ENCODE assay signal across 8 cellular contexts in genomic region chr19:11418518-11419506, GRCh38. TPM values are rescaled to one million over a fixed set of nuclear protein-coding genes. Genes with fewer than 3 reads are reported as not detected.
DNase-seq lines count a peak whose midpoint lies in the region; ATAC-seq and TF ChIP-seq lines count a peak whose summit lies in the region.

TSS of gene RGL3 (minus strand) at chr19:11419314. CDS start at chr19:11419278, 36 bp downstream.

- H2AFZ ChIP-seq in neural cell (ENCODE audit: low read depth, low read length): no peak within 1 kb of the TSS

- H3K36me3 ChIP-seq in esophagus muscularis mucosa: no peaks in the 10 kb centered on the region
- no peaks in the 10 kb centered on the region for H3K36me3 ChIP-seq in neural cell (ENCODE audit: insufficient read depth, low read length)

- H3K4me3 ChIP-seq in esophagus muscularis mucosa (peak within 1 kb of the TSS; percentile 42 to 59 (median 49)), neural cell (ENCODE audit: low read length) (peak within 1 kb of the TSS; percentile 56)

- no peaks in the 10 kb centered on the region for H3K79me2 ChIP-seq in neural cell (replicated peaks; ENCODE audit: insufficient read depth, low read length)

- no peak within 1 kb of the TSS for H3K4me2 ChIP-seq in neural cell (ENCODE audit: low read length)

- no peak for ATAC-seq in activated naive CD4-positive, alpha-beta T cell treated with anti-CD3 and anti-CD28 coated beads, Interleukin-2, amount 50 U/mL, for 72 hours

- peak within 1 kb of the TSS in 2 of 4 donors; percentile 27 to 31 for H3K27ac ChIP-seq in esophagus muscularis mucosa (replicated peaks in 1 of 4)
- H3K27ac ChIP-seq in neural cell (ENCODE audit: low read length): no peak within 1 kb of the TSS

- H3K36me3 Mint-ChIP-seq in activated naive CD4-positive, alpha-beta T cell treated with anti-CD3 and anti-CD28 coated beads, Interleukin-2, amount 50 U/mL, for 72 hours: peaks cover 4 to 6% of the 10 kb centered on the region in 2 donors

- TF ChIP-seq CTCF in esophagus muscularis mucosa (IDR thresholded peaks at IDR 0.05) (no peak), neural cell (IDR thresholded peaks at IDR 0.05; ENCODE audit: poor library complexity, severe bottlenecking) (no peak)

- peak within 1 kb of the TSS; percentile 10 for H3K9ac ChIP-seq in neural cell (ENCODE audit: low read length)

- H3K9me3 Mint-ChIP-seq in activated naive CD4-positive, alpha-beta T cell treated with anti-CD3 and anti-CD28 coated beads, Interleukin-2, amount 50 U/mL, for 72 hours: no peaks in the 10 kb centered on the region

- H3F3A ChIP-seq in neural cell (ENCODE audit: insufficient read depth, low read length, poor library complexity, severe bottlenecking): no peaks in the 10 kb centered on the region

- H3K27me3 ChIP-seq in esophagus muscularis mucosa (peaks cover 0 to 84% (median 51%) of the 10 kb centered on the region in 4 donors), neural cell (ENCODE audit: insufficient read depth, low read depth, low read length) (peaks cover 75% of the 10 kb centered on the region)

- H3K9me3 ChIP-seq in esophagus muscularis mucosa (no peaks in the 10 kb centered on the region), neural cell (ENCODE audit: low read length) (peaks cover 11% of the 10 kb centered on the region)

- H3K27ac Mint-ChIP-seq in activated naive CD4-positive, alpha-beta T cell treated with anti-CD3 and anti-CD28 coated beads, Interleukin-2, amount 50 U/mL, for 72 hours: no peak within 1 kb of the TSS

- no peaks in the 10 kb centered on the region for H3K9me2 ChIP-seq in neural cell (ENCODE audit: insufficient read depth, low read length)

- H3K4me1 ChIP-seq in esophagus muscularis mucosa: peaks cover 38 to 56% (median 49%) of the 10 kb centered on the region in 4 donors

- intact Hi-C loops in esophagus muscularis mucosa (cut with DNase I): no loop called here

- 5% methylated on average over 16 of the region's 73 CpGs for WGBS in esophagus muscularis mucosa

- no peak for TF ChIP-seq RAD21 in neural cell (conservative IDR thresholded peaks at IDR 0.05)

- no peak for TF ChIP-seq POLR2A in esophagus muscularis mucosa (IDR thresholded peaks at IDR 0.05; ENCODE audit: low read depth)

- peak; percentile 49 for DNase-seq in EH (ENCODE audit: low read depth)
- peak; percentile 88 for DNase-seq in NCI-H510A treated with DMSO at 0.1 percent for 48 hours (lab: John Stamatoyannopoulos, UW)
- no peak for DNase-seq in esophagus muscularis mucosa (ENCODE audit: extremely low spot score)
- DNase-seq in GM19238 (ENCODE audit: insufficient read length, low spot score): no peak
- DNase-seq in activated naive CD4-positive, alpha-beta T cell treated with anti-CD3 and anti-CD28 coated beads, Interleukin-2, amount 50 U/mL, for 72 hours (ENCODE audit: low spot score in 2 of 2): no peak
- DNase-seq in NCI-H2171 (lab: John Stamatoyannopoulos, UW): no peak
- DNase-seq in pons (ENCODE audit: low spot score): no peak

- no peaks in the 10 kb centered on the region for H4K20me1 ChIP-seq in neural cell (ENCODE audit: insufficient read depth)

- TF ChIP-seq EP300 in esophagus muscularis mucosa (IDR thresholded peaks at IDR 0.05) (no peak), neural cell (conservative IDR thresholded peaks at IDR 0.05; ENCODE audit: poor library complexity, severe bottlenecking) (no peak)

TF ChIP-seq in neural cell, 6 proteins besides CTCF, POLR2A, EP300 and RAD21:
- TF ChIP-seq SMC3 (conservative IDR thresholded peaks at IDR 0.05; ENCODE audit: poor library complexity): no peak
- TF ChIP-seq MXI1 (conservative IDR thresholded peaks at IDR 0.05; ENCODE audit: poor library complexity, severe bottlenecking): no peak
- TF ChIP-seq EZH2 (IDR thresholded peaks at IDR 0.05; ENCODE audit: borderline replicate concordance, insufficient read depth, low read length, poor library complexity, severe bottlenecking): peak; percentile 42

RNA-seq across cellular contexts. Expression of gene RGL3, which starts in this region (rescaled TPM):
- 1 to 10 TPM; 1.2 to 7.9 (median 2.0) TPM for total RNA-seq in esophagus muscularis mucosa
- polyA plus RNA-seq in neural cell: not detected in 2 replicates
- not detected in 2 replicates for polyA minus RNA-seq in neural cell
- not detected for total RNA-seq in activated naive CD4-positive, alpha-beta T cell treated with anti-CD3 and anti-CD28 coated beads, Interleukin-2, amount 50 U/mL, for 72 hours

Comparison
In these comparisons a context has a peak if more than half of its experiments do, and no peak if none do; other contexts are left out.
1. DNase-seq: peak in EH (single experiment) and NCI-H510A treated with DMSO at 0.1 percent for 48 hours (single experiment); none in esophagus muscularis mucosa (single experiment), GM19238 (single experiment), activated naive CD4-positive, alpha-beta T cell treated with anti-CD3 and anti-CD28 coated beads, Interleukin-2, amount 50 U/mL, for 72 hours (0 of 2), NCI-H2171 (single experiment) and pons (single experiment).